Comparison of ENCODE assay signal across 23 cellular contexts in the genomic region with DNA sequence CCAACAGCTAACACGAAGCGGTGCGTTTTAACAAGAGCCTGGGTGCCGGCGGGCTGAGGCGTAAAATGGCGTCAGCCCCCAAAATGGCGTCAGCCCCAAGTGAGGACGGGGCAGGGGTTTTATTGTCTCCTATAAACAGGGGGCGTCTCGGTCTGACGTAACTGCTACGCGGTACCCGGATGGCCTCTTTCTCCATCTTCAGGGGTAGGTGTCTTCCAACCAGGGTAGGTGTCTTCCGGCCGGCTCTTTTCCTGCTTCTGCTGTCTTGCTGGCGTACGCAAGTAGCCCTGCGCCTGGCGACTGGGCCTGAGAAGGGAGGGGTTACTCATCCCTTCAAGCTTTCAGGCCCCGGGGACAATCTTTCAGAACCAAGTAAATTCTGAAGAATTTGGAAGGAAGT. TPM values are rescaled to one million over a fixed set of nuclear protein-coding genes. Genes with fewer than 3 reads are reported as not detected.
DNase-seq lines count a peak whose midpoint lies in the region; ATAC-seq and TF ChIP-seq lines count a peak whose summit lies in the region.
"Had no signal": no experiment of that assay in that cellular context is flagged by ENCODE, and none has a peak within 500 bp of the region (broad histone marks: within the 10 kb centered on the region; RNA-seq: fewer than 3 reads in every experiment).

No MANE protein-coding gene starts in this region.

- intact Hi-C loops in aorta (cut with DNase I): loop anchor here in 1 of 2 donors (5.0 kb wide), 1 partner anchor 42 kb away; no protein-coding TSS in a partner anchor

- H3K9me3 ChIP-seq in aorta (ENCODE audit: control insufficient read depth, low read length): no peaks in the 10 kb centered on the region
- H3K9me3 ChIP-seq: HAP-1 had no signal

- no peak for TF ChIP-seq CTCF in coronary artery (IDR thresholded peaks at IDR 0.05)

- H3K4me3 ChIP-seq in coronary artery (no peak overlapping the region), aorta (ENCODE audit: low read length in 2 of 2) (no peak overlapping the region)
- H3K4me3 ChIP-seq: HAP-1 had no signal

- no peaks in the 10 kb centered on the region for H3K4me1 ChIP-seq in aorta (ENCODE audit: control insufficient read depth in 1 of 2, insufficient read depth in 2 of 2, low read length in 2 of 2)

- H3K9me3 Mint-ChIP-seq in natural killer cell treated with Interleukin-12 subunit alpha and Interleukin-12 subunit beta and Interleukin-15 and Interleukin-18, amount 100 ng/mL, for 72 hours: no peaks in the 10 kb centered on the region
- H3K9me3 Mint-ChIP-seq in activated naive CD8-positive, alpha-beta T cell treated with anti-CD3 and anti-CD28 coated beads, Interleukin-2, amount 50 U/mL, for 24 hours: no peaks in the 10 kb centered on the region

- H3K36me3 ChIP-seq in aorta (ENCODE audit: control insufficient read depth in 1 of 2, insufficient read depth in 2 of 2, low read length in 1 of 2): peaks cover 0 to 4% of the 10 kb centered on the region in 2 donors
- H3K36me3 ChIP-seq: HAP-1 had no signal

- H3K27ac ChIP-seq in coronary artery (peak overlapping the region; percentile 37 to 68), aorta (ENCODE audit: low read depth in 1 of 2, low read length in 2 of 2) (peak overlapping the region; percentile 11 to 19)

- H3K27me3 ChIP-seq in aorta (ENCODE audit: control insufficient read depth in 1 of 2, insufficient read depth in 2 of 2, low read length in 1 of 2): no peaks in the 10 kb centered on the region

- H3K4me1 Mint-ChIP-seq in natural killer cell treated with Interleukin-12 subunit alpha and Interleukin-12 subunit beta and Interleukin-15 and Interleukin-18, amount 100 ng/mL, for 72 hours (ENCODE audit: low read depth in 2 of 2): peaks cover 7 to 13% of the 10 kb centered on the region in 2 donors
- peaks cover 3% of the 10 kb centered on the region for H3K4me1 Mint-ChIP-seq in activated naive CD8-positive, alpha-beta T cell treated with anti-CD3 and anti-CD28 coated beads, Interleukin-2, amount 50 U/mL, for 24 hours

- peak; percentile 37 for DNase-seq in activated effector memory CD4-positive, alpha-beta T cell treated with anti-CD3 and anti-CD28 coated beads, Interleukin-2, amount 50 U/mL, for 16 hours
- DNase-seq in activated effector memory CD4-positive, alpha-beta T cell treated with Interleukin-2 at 50 U/mL for 16 hours: no peak
- DNase-seq in coronary artery (ENCODE audit: low spot score) (peak; percentile 67), aorta (peak in 1 of 2 donors; percentile 18), mucosa of gallbladder (ENCODE audit: low spot score) (no peak)
- DNase-seq in natural killer cell treated with Interleukin-12 subunit alpha and Interleukin-12 subunit beta and Interleukin-15 and Interleukin-18, amount 100 ng/mL, for 72 hours (ENCODE audit: low spot score): peak; percentile 53
- no peak for DNase-seq in stimulated activated CD4-positive, alpha-beta T cell treated with anti-CD3 and anti-CD28 coated beads, Interleukin-2, amount 100 ng/mL, for 48 hours
- DNase-seq in activated naive CD8-positive, alpha-beta T cell treated with anti-CD3 and anti-CD28 coated beads, Interleukin-2, amount 50 U/mL, for 24 hours: no peak
- DNase-seq: 8988T; CD4-positive, CD25-positive, alpha-beta regulatory T cell; COR-L47; DMS 273 treated with DMSO at 0.1 percent for 48 hours; MM.1S; NCI-H1092; NCI-H146; NCI-H2081 treated with DMSO at 0.1 percent for 48 hours; NCI-H510A; NCI-H774; OCI-M1; SHP77 had no signal

- H3K4me3 Mint-ChIP-seq in natural killer cell treated with Interleukin-12 subunit alpha and Interleukin-12 subunit beta and Interleukin-15 and Interleukin-18, amount 100 ng/mL, for 72 hours: no peak overlapping the region
- H3K4me3 Mint-ChIP-seq in activated naive CD8-positive, alpha-beta T cell treated with anti-CD3 and anti-CD28 coated beads, Interleukin-2, amount 50 U/mL, for 24 hours: no peak overlapping the region
- H3K4me3 Mint-ChIP-seq: CD4-positive, CD25-positive, alpha-beta regulatory T cell had no signal

- H3K36me3 Mint-ChIP-seq in natural killer cell treated with Interleukin-12 subunit alpha and Interleukin-12 subunit beta and Interleukin-15 and Interleukin-18, amount 100 ng/mL, for 72 hours: no peaks in the 10 kb centered on the region
- H3K36me3 Mint-ChIP-seq in activated naive CD8-positive, alpha-beta T cell treated with anti-CD3 and anti-CD28 coated beads, Interleukin-2, amount 50 U/mL, for 24 hours (ENCODE audit: low read depth): no peaks in the 10 kb centered on the region
- H3K36me3 Mint-ChIP-seq: CD4-positive, CD25-positive, alpha-beta regulatory T cell had no signal

- no peak for ATAC-seq in natural killer cell treated with Interleukin-12 subunit alpha and Interleukin-12 subunit beta and Interleukin-15 and Interleukin-18, amount 100 ng/mL, for 72 hours
- no peak for ATAC-seq in aorta (ENCODE audit: low FRiP score)
- ATAC-seq in activated naive CD8-positive, alpha-beta T cell treated with anti-CD3 and anti-CD28 coated beads, Interleukin-2, amount 50 U/mL, for 24 hours: no peak

- 63 to 79% methylated on average over 22 of the region's 22 CpGs for WGBS in aorta, 2 donors

- peaks cover 0 to 2% of the 10 kb centered on the region in 2 donors for H3K27me3 Mint-ChIP-seq in natural killer cell treated with Interleukin-12 subunit alpha and Interleukin-12 subunit beta and Interleukin-15 and Interleukin-18, amount 100 ng/mL, for 72 hours
- H3K27me3 Mint-ChIP-seq in activated naive CD8-positive, alpha-beta T cell treated with anti-CD3 and anti-CD28 coated beads, Interleukin-2, amount 50 U/mL, for 24 hours: peaks cover 12% of the 10 kb centered on the region

- no peak overlapping the region for H3K27ac Mint-ChIP-seq in natural killer cell treated with Interleukin-12 subunit alpha and Interleukin-12 subunit beta and Interleukin-15 and Interleukin-18, amount 100 ng/mL, for 72 hours
- no peak overlapping the region for H3K27ac Mint-ChIP-seq in activated naive CD8-positive, alpha-beta T cell treated with anti-CD3 and anti-CD28 coated beads, Interleukin-2, amount 50 U/mL, for 24 hours

RNA-seq across cellular contexts. Expression of a gene that starts 45.3 kb away (rescaled TPM):
- 1 to 10 TPM; 5.8 to 5.9 TPM for total RNA-seq in natural killer cell treated with Interleukin-12 subunit alpha and Interleukin-12 subunit beta and Interleukin-15 and Interleukin-18, amount 100 ng/mL, for 72 hours
- 10 to 100 TPM; 31.7 to 35.6 TPM for total RNA-seq in aorta
- polyA plus RNA-seq in aorta: 10 to 100 TPM; 11.6 to 67.8 TPM
- 60.7 TPM for total RNA-seq in mucosa of gallbladder
- total RNA-seq: LHCN-M2 had no signal
- polyA plus RNA-seq: AG04450 had no signal

Comparison
In these comparisons a context has a peak if more than half of its experiments do, and no peak if none do; other contexts are left out.
1. DNase-seq: peak in activated effector memory CD4-positive, alpha-beta T cell treated with anti-CD3 and anti-CD28 coated beads, Interleukin-2, amount 50 U/mL, for 16 hours (single experiment), coronary artery (single experiment) and natural killer cell treated with Interleukin-12 subunit alpha and Interleukin-12 subunit beta and Interleukin-15 and Interleukin-18, amount 100 ng/mL, for 72 hours (single experiment); none in activated effector memory CD4-positive, alpha-beta T cell treated with Interleukin-2 at 50 U/mL for 16 hours (single experiment), stimulated activated CD4-positive, alpha-beta T cell treated with anti-CD3 and anti-CD28 coated beads, Interleukin-2, amount 100 ng/mL, for 48 hours (0 of 2), mucosa of gallbladder (single experiment) and activated naive CD8-positive, alpha-beta T cell treated with anti-CD3 and anti-CD28 coated beads, Interleukin-2, amount 50 U/mL, for 24 hours (single experiment).